Comparison of ENCODE assay signal across 22 cellular contexts in the genomic region with DNA sequence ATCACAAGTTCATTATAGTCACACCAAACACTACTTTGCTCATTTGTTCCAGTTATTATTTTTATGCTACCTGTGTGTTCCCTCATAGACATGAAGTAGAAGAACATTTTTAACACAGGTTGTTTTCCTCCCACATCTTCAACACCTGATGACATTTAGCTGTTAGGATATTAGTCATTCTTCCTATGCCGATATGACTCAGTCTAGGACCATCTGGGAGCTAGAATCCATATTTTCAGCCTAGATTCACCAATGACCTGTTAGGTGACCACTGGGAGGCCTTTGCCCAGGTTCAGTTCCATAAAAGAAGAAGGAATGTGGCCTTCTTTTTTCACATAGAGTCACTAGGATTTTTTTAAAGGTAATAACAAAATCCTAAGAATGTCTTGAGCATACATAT.
"Had no signal": no experiment of that assay in that cellular context is flagged by ENCODE, and none has a peak within 500 bp of the region (broad histone marks: within the 10 kb centered on the region; RNA-seq: fewer than 3 reads in every experiment).

No MANE protein-coding gene starts in this region.

- H3K4me1 ChIP-seq: esophagus muscularis mucosa, heart right ventricle, neural progenitor cell, prostate gland had no signal

- H3K36me3 ChIP-seq: esophagus muscularis mucosa, heart right ventricle, neural progenitor cell, prostate gland had no signal

- ATAC-seq: heart right ventricle, left ventricle myocardium superior, mucosa of descending colon, right cardiac atrium had no signal

- H3K9me3 ChIP-seq: esophagus muscularis mucosa, heart right ventricle, mucosa of descending colon, prostate gland had no signal

- H3K4me3 ChIP-seq: esophagus muscularis mucosa, heart right ventricle, mucosa of descending colon, neural progenitor cell, prostate gland had no signal

- H3K27ac ChIP-seq: esophagus muscularis mucosa, heart right ventricle, neural progenitor cell, prostate gland had no signal

- DNase-seq: activated CD4-positive, alpha-beta T cell treated with anti-CD3 and anti-CD28 coated beads, Interleukin-2, amount 50 U/mL, for 1 hour; activated effector memory CD4-positive, alpha-beta T cell treated with anti-CD3 and anti-CD28 coated beads, Interleukin-2, amount 50 U/mL, for 16 hours; activated naive CD4-positive, alpha-beta T cell treated with anti-CD3 and anti-CD28 coated beads, Interleukin-2, amount 50 U/mL, for 16 hours; activated T-cell treated with anti-CD3 and anti-CD28 coated beads, Interleukin-2, amount 50 U/mL, for 72 hours; aorta; cerebellar nuclear complex; cortex of kidney; heart right ventricle; immature natural killer cell; kidney glomerular epithelial cell; left ventricle myocardium superior; mesenchymal stem cell; mucosa of descending colon; naive B cell; right cardiac atrium; stimulated activated CD4-positive, alpha-beta T cell treated with anti-CD3 and anti-CD28 coated beads, Interleukin-15, amount 100 ng/mL, for 24 hours; stimulated activated CD4-positive, alpha-beta T cell treated with anti-CD3 and anti-CD28 coated beads, Interleukin-2, amount 100 ng/mL, for 48 hours; stimulated activated naive CD8-positive, alpha-beta T cell treated with anti-CD3 and anti-CD28 coated beads, Interleukin-15, amount 100 ng/mL, for 72 hours; T1000 had no signal

- H3K27me3 ChIP-seq: esophagus muscularis mucosa, neural progenitor cell had no signal
